30 cellular contexts compared by ENCODE assay signal in the genomic region with DNA sequence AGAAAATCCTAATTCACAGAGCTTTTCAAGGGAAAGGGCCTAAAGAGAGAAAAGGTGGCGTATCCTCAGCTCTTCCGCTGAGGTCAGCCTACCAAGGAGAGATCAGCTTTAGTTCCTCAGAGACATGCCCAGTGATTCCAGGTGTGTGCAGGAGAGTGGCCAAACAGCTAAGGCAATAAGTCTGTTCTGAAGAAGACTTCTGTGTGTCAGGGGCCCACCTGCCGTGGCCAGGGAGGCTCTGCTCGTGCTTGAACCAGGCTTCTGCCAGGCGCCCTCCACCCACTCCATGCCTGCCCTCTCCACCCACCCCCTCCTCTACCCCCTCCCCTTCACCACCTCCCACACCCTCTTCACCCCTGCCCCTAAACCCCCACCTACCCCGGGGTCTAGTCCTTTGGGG.
"Had no signal": no experiment of that assay in that cellular context is flagged by ENCODE, and none has a peak within 500 bp of the region (broad histone marks: within the 10 kb centered on the region; RNA-seq: fewer than 3 reads in every experiment).

No MANE protein-coding gene starts in this region.

- H3K9me3 Mint-ChIP-seq: activated naive CD4-positive, alpha-beta T cell treated with anti-CD3 and anti-CD28 coated beads, Interleukin-2, amount 10 ng/mL, durations not matched to agents 7 days and 5 days; activated naive CD8-positive, alpha-beta T cell treated with anti-CD3 and anti-CD28 coated beads, Interleukin-2, amount 50 U/mL, for 24 hours; activated T-cell treated with anti-CD3 and anti-CD28 coated beads, Interleukin-2, amount 50 U/mL, for 4 hours; activated T-helper 1 cell treated with anti-CD3 and anti-CD28 coated beads, Interleukin-12 subunit alpha, Interleukin-12 subunit beta, Interleukin-2, Interleukin-4 antibody, amounts not matched to agents 30 ng/mL and 10 ng/mL and 1 ng/mL, durations not matched to agents 14 hours and 24 hours and 36 hours had no signal

- ATAC-seq: activated naive CD8-positive, alpha-beta T cell treated with anti-CD3 and anti-CD28 coated beads, Interleukin-2, amount 50 U/mL, for 24 hours; activated T-cell treated with anti-CD3 and anti-CD28 coated beads, Interleukin-2, amount 50 U/mL, for 4 hours; Right ventricle myocardium inferior had no signal

- H3K27ac ChIP-seq: brain microvascular endothelial cell, Peyer's patch, WERI-Rb-1 had no signal

- H3K36me3 ChIP-seq: brain microvascular endothelial cell, Peyer's patch, WERI-Rb-1 had no signal

- H3K9me3 ChIP-seq: Peyer's patch had no signal

- H3K36me3 Mint-ChIP-seq: activated naive CD4-positive, alpha-beta T cell treated with anti-CD3 and anti-CD28 coated beads, Interleukin-2, amount 10 ng/mL, durations not matched to agents 7 days and 5 days; activated naive CD8-positive, alpha-beta T cell had no signal

- DNase-seq: activated CD4-positive, alpha-beta T cell treated with anti-CD3 and anti-CD28 coated beads for 1 hour; activated CD4-positive, alpha-beta T cell treated with anti-CD3 and anti-CD28 coated beads for 48 hours; activated CD4-positive, alpha-beta T cell treated with anti-CD3 and anti-CD28 coated beads, Interleukin-2, amount 50 U/mL, for 4 hours; activated CD4-positive, CD25-positive, alpha-beta regulatory T cell; activated CD8-positive, alpha-beta memory T cell treated with anti-CD3 and anti-CD28 coated beads, Interleukin-2, amount 50 U/mL, for 4 hours; activated naive CD4-positive, alpha-beta T cell treated with anti-CD3 and anti-CD28 coated beads, Interleukin-2, amount 10 ng/mL, durations not matched to agents 7 days and 5 days; activated naive CD8-positive, alpha-beta T cell treated with anti-CD3 and anti-CD28 coated beads, Interleukin-2, amount 50 U/mL, for 24 hours; activated T-cell treated with anti-CD3 and anti-CD28 coated beads for 4 hours; activated T-cell treated with anti-CD3 and anti-CD28 coated beads, Interleukin-2, amount 50 U/mL, for 4 hours; aorta; brain microvascular endothelial cell; central memory CD4-positive, alpha-beta T cell; MM.1S; MV-4-11; NCI-H1092; NCI-H1436 treated with DMSO at 0.1 percent for 48 hours; NCI-H1694 treated with DMSO at 0.1 percent for 48 hours; NCI-H2029; NCI-H345; NCI-H524 treated with DMSO at 0.1 percent for 48 hours; Peyer's patch; RPMI8226; SIG-M5; T-helper 1 cell; T-helper 2 cell; T-helper 9 cell; WERI-Rb-1 had no signal

- H3K4me3 ChIP-seq: Peyer's patch had no signal

- H3K27ac Mint-ChIP-seq: activated naive CD4-positive, alpha-beta T cell treated with anti-CD3 and anti-CD28 coated beads, Interleukin-2, amount 10 ng/mL, durations not matched to agents 7 days and 5 days; activated naive CD8-positive, alpha-beta T cell; activated naive CD8-positive, alpha-beta T cell treated with anti-CD3 and anti-CD28 coated beads, Interleukin-2, amount 50 U/mL, for 24 hours; activated T-helper 1 cell treated with anti-CD3 and anti-CD28 coated beads, Interleukin-12 subunit alpha, Interleukin-12 subunit beta, Interleukin-2, Interleukin-4 antibody, amounts not matched to agents 30 ng/mL and 10 ng/mL and 1 ng/mL, durations not matched to agents 14 hours and 24 hours and 36 hours had no signal

- H3K27me3 ChIP-seq: brain microvascular endothelial cell, Peyer's patch had no signal

- H3K4me3 Mint-ChIP-seq: activated naive CD4-positive, alpha-beta T cell treated with anti-CD3 and anti-CD28 coated beads, Interleukin-2, amount 10 ng/mL, durations not matched to agents 7 days and 5 days; activated T-cell treated with anti-CD3 and anti-CD28 coated beads, Interleukin-2, amount 50 U/mL, for 4 hours; activated T-helper 1 cell treated with anti-CD3 and anti-CD28 coated beads, Interleukin-12 subunit alpha, Interleukin-12 subunit beta, Interleukin-2, Interleukin-4 antibody, amounts not matched to agents 30 ng/mL and 10 ng/mL and 1 ng/mL, durations not matched to agents 14 hours and 24 hours and 36 hours had no signal
